Comparison of ENCODE assay signal across 13 cellular contexts in the genomic region with DNA sequence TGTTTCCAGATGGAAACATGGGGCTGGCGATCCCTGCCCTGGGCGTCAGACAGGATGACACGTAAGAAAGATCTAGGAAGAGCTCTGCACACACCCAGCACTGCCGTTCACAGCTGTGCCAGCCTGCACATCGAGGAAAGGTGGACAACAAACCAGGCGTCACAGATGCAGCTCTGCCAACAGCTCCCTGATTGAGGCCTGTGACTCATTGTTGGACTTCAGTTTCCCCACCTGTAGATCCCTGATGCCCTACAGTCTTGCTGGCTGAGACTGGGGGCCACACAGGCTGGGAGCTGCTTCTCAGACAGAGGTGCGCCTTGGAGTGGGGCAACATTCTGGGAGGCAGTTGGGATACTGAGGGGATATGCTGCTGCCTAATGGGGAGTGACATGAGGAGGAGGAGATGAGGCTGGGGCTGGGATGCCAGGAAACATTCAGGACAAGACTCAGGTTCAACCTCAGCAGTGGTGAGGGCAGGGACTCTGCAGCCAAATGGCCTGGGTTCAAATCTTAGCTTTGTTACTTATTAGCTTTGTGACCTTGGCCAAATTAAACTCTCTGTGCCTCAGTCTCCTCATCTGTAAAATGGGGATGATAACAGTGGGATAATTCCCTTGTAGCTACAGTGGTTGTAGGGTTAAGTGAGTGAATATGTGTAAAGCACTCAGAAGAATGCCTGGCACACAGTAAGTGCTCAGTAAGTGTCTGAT. TPM values are rescaled to one million over a fixed set of nuclear protein-coding genes. Genes with fewer than 3 reads are reported as not detected.
DNase-seq lines count a peak whose midpoint lies in the region; ATAC-seq and TF ChIP-seq lines count a peak whose summit lies in the region.
"Had no signal": no experiment of that assay in that cellular context is flagged by ENCODE, and none has a peak within 500 bp of the region (broad histone marks: within the 10 kb centered on the region; RNA-seq: fewer than 3 reads in every experiment).

No MANE protein-coding gene starts in this region.

- H3K27me3 Mint-ChIP-seq in CD4-positive, alpha-beta T cell, result no peaks in the 10 kb centered on the region
- H3K27me3 Mint-ChIP-seq in naive thymus-derived CD4-positive, alpha-beta T cell, result peaks cover 0 to 8% (median 4%) of the 10 kb centered on the region in 5 donors
- H3K27me3 Mint-ChIP-seq in neural progenitor cell (ENCODE audit: insufficient read depth, low read depth), result peaks cover 6% of the 10 kb centered on the region

- no TSS peak for BruUV-seq in mammary epithelial cell (replicated peaks; lab: Mats Ljungman, UMichigan)

- TF ChIP-seq CTCF in CD4-positive, alpha-beta T cell (IDR thresholded peaks at IDR 0.05), result no peak
- TF ChIP-seq CTCF in mammary epithelial cell (conservative IDR thresholded peaks at IDR 0.05 in 1 of 2, IDR thresholded peaks at IDR 0.05 in 1 of 2; ENCODE audit: extremely low read depth in 1 of 2, insufficient read depth in 1 of 2, low read depth in 1 of 2, low read length in 2 of 2) (no peak), coronary artery (IDR thresholded peaks at IDR 0.05) (no peak), neural progenitor cell (IDR thresholded peaks at IDR 0.05) (no peak)

- H3K9me3 Mint-ChIP-seq in CD4-positive, alpha-beta T cell, result no peaks in the 10 kb centered on the region
- no peaks in the 10 kb centered on the region for H3K9me3 Mint-ChIP-seq in naive thymus-derived CD4-positive, alpha-beta T cell
- no peaks in the 10 kb centered on the region for H3K9me3 Mint-ChIP-seq in neural progenitor cell
- H3K9me3 Mint-ChIP-seq: T-helper 1 cell treated with Interleukin-12 subunit alpha and Interleukin-12 subunit beta and Interleukin-4 antibody, amounts not matched to agents 30 μg/mL and 1 μg/mL, for 36 hours had no signal

- POLR2A ChIA-PET in CD4-positive, alpha-beta T cell (lab: Charles Lee), result interaction anchor here (1.4 to 4.1 kb wide), 6 partner anchors 7 to 71 kb away, joined by 4 to 26 read pairs (median 10); partner anchors contain the start of genes C6orf89 and MTCH1
- POLR2A ChIA-PET in naive thymus-derived CD4-positive, alpha-beta T cell (lab: Charles Lee), result interaction anchor here (1.0 to 1.8 kb wide), 5 partner anchors 9 to 71 kb away, joined by 4 to 8 read pairs (median 6); partner anchors contain the start of genes C6orf89 and MTCH1

- no peak overlapping the region for H3K27ac ChIP-seq in CD4-positive, alpha-beta T cell (ENCODE audit: low read depth, low read length)
- H3K27ac ChIP-seq in mammary epithelial cell (ENCODE audit: insufficient read depth, low read depth, low read length) (no peak overlapping the region), coronary artery (peak overlapping the region in 1 of 2 donors; percentile 22), neural progenitor cell (no peak overlapping the region)
- peak overlapping the region; percentile 23 for H3K27ac ChIP-seq in naive thymus-derived CD4-positive, alpha-beta T cell (ENCODE audit: low read depth, low read length)

- H3K36me3 Mint-ChIP-seq in CD4-positive, alpha-beta T cell (ENCODE audit: low read depth), result no peaks in the 10 kb centered on the region
- H3K36me3 Mint-ChIP-seq in naive thymus-derived CD4-positive, alpha-beta T cell, result no peaks in the 10 kb centered on the region
- H3K36me3 Mint-ChIP-seq in neural progenitor cell, result no peaks in the 10 kb centered on the region

- H3K9ac ChIP-seq in mammary epithelial cell (ENCODE audit: insufficient read depth, low read length) (no peak overlapping the region), neural progenitor cell (no peak overlapping the region)

- H3K36me3 ChIP-seq in mammary epithelial cell (ENCODE audit: insufficient read depth, low read length), result no peaks in the 10 kb centered on the region
- no peaks in the 10 kb centered on the region for H3K36me3 ChIP-seq in naive thymus-derived CD4-positive, alpha-beta T cell (ENCODE audit: control insufficient read depth in 2 of 3, insufficient read depth in 3 of 3, low read length in 3 of 3)
- H3K36me3 ChIP-seq in H7 (replicated peaks; ENCODE audit: control insufficient read depth, insufficient read depth, low read length), result no peaks in the 10 kb centered on the region
- H3K36me3 ChIP-seq in neural progenitor cell, result no peaks in the 10 kb centered on the region

- H3K4me2 ChIP-seq in mammary epithelial cell (ENCODE audit: insufficient read depth, low read depth, low read length) (no peak overlapping the region), neural progenitor cell (no peak overlapping the region)

- H3K4me3 ChIP-seq in mammary epithelial cell (replicated peaks in 1 of 3; ENCODE audit: insufficient read depth in 1 of 3, low read depth in 2 of 3, low read length in 3 of 3), result no peak overlapping the region
- peak overlapping the region; percentile 12 for H3K4me3 ChIP-seq in naive thymus-derived CD4-positive, alpha-beta T cell (ENCODE audit: low read length)
- H3K4me3 ChIP-seq in coronary artery, result no peak overlapping the region
- H3K4me3 ChIP-seq in H7 (ENCODE audit: insufficient read depth, low read depth, low read length), result no peak overlapping the region
- H3K4me3 ChIP-seq in neural progenitor cell, result no peak overlapping the region

- in situ Hi-C loops in mammary epithelial cell (cut with MboI; ENCODE audit: low sequenced_read_pairs in 2 of 2), result no loop called here

- no peaks in the 10 kb centered on the region for H3F3A ChIP-seq in neural progenitor cell (ENCODE audit: low read depth)

- H4K20me1 ChIP-seq in mammary epithelial cell (ENCODE audit: insufficient read depth, low read length), result no peaks in the 10 kb centered on the region
- H4K20me1 ChIP-seq in neural progenitor cell (ENCODE audit: low read depth), result no peaks in the 10 kb centered on the region

- no peaks in the 10 kb centered on the region for H3K9me3 ChIP-seq in CD4-positive, alpha-beta T cell (ENCODE audit: control insufficient read depth, low read length)
- H3K9me3 ChIP-seq in mammary epithelial cell (replicated peaks; ENCODE audit: insufficient read depth, low read length) (no peaks in the 10 kb centered on the region), neural progenitor cell (ENCODE audit: low read depth) (no peaks in the 10 kb centered on the region)
- H3K9me3 ChIP-seq in naive thymus-derived CD4-positive, alpha-beta T cell (ENCODE audit: control insufficient read depth in 2 of 3, low read length in 3 of 3), result no peaks in the 10 kb centered on the region

- WGBS in mammary epithelial cell (ENCODE audit: low coverage, missing lambda C conversion rate), result 46% methylated on average over 7 of the region's 7 CpGs

- CTCF ChIA-PET in CD4-positive, alpha-beta T cell (lab: Charles Lee), result interaction anchor here (0.9 to 1.8 kb wide), 3 partner anchors 9 to 62 kb away, joined by 3 to 6 read pairs (median 3); no protein-coding TSS in a partner anchor
- CTCF ChIA-PET in mammary epithelial cell (lab: Charles Lee; ENCODE audit: low non-redundant PET), result no interaction called here
- CTCF ChIA-PET in naive thymus-derived CD4-positive, alpha-beta T cell (lab: Charles Lee), result interaction anchor here (2.1 kb wide), 1 partner anchor 30 kb away, joined by 4 read pairs; the partner anchor contains the start of gene MTCH1

- peaks cover 52% of the 10 kb centered on the region for H3K4me1 Mint-ChIP-seq in CD4-positive, alpha-beta T cell (ENCODE audit: low read depth)
- H3K4me1 Mint-ChIP-seq in naive thymus-derived CD4-positive, alpha-beta T cell, result peaks cover 33 to 59% (median 44%) of the 10 kb centered on the region in 7 donors
- peaks cover 4% of the 10 kb centered on the region for H3K4me1 Mint-ChIP-seq in neural progenitor cell

- dilution Hi-C loops in mammary epithelial cell (cut with HindIII; ENCODE audit: low sequenced_read_pairs), result no loop called here

- peaks cover 3% of the 10 kb centered on the region for H3K4me1 ChIP-seq in mammary epithelial cell (ENCODE audit: insufficient read depth, low read length)
- H3K4me1 ChIP-seq in naive thymus-derived CD4-positive, alpha-beta T cell (ENCODE audit: control insufficient read depth in 2 of 2, insufficient read depth in 2 of 2, low read length in 2 of 2), result peaks cover 23 to 35% of the 10 kb centered on the region in 2 donors
- no peaks in the 10 kb centered on the region for H3K4me1 ChIP-seq in neural progenitor cell

- H2AFZ ChIP-seq in mammary epithelial cell (ENCODE audit: low read depth, low read length), result no peak overlapping the region
- H2AFZ ChIP-seq in neural progenitor cell (replicated peaks), result no peak overlapping the region

- no peaks in the 10 kb centered on the region for H3K27me3 ChIP-seq in CD4-positive, alpha-beta T cell (ENCODE audit: control insufficient read depth, insufficient read depth, low read length)
- H3K27me3 ChIP-seq in mammary epithelial cell (ENCODE audit: insufficient read depth, low read length) (no peaks in the 10 kb centered on the region), H7 (ENCODE audit: control insufficient read depth, insufficient read depth, low read length) (no peaks in the 10 kb centered on the region), neural progenitor cell (no peaks in the 10 kb centered on the region)
- no peaks in the 10 kb centered on the region for H3K27me3 ChIP-seq in naive thymus-derived CD4-positive, alpha-beta T cell (ENCODE audit: control insufficient read depth in 2 of 2, insufficient read depth in 2 of 2, low read length in 2 of 2)

- H3K79me2 ChIP-seq in mammary epithelial cell (ENCODE audit: insufficient read depth, low read length) (no peaks in the 10 kb centered on the region), neural progenitor cell (ENCODE audit: low read depth) (no peaks in the 10 kb centered on the region)

- peak overlapping the region; percentile 83 for H3K27ac Mint-ChIP-seq in CD4-positive, alpha-beta T cell
- peak overlapping the region in 8 of 9 donors; percentile 43 to 91 (median 74) for H3K27ac Mint-ChIP-seq in naive thymus-derived CD4-positive, alpha-beta T cell
- H3K27ac Mint-ChIP-seq in neural progenitor cell, result no peak overlapping the region
- H3K27ac Mint-ChIP-seq: T-helper 1 cell treated with Interleukin-12 subunit alpha and Interleukin-12 subunit beta and Interleukin-4 antibody, amounts not matched to agents 30 μg/mL and 1 μg/mL, for 36 hours had no signal

- intact Hi-C loops in CD4-positive, alpha-beta T cell (cut with DNase I, micrococcal nuclease), result loop anchor here (5.0 kb wide), 2 partner anchors 39 to 44 kb away; no protein-coding TSS in a partner anchor
- intact Hi-C loops in mammary epithelial cell (cut with micrococcal nuclease), result no loop called here
- intact Hi-C loops in naive thymus-derived CD4-positive, alpha-beta T cell (cut with micrococcal nuclease), result no loop called here

- ATAC-seq in CD4-positive, alpha-beta T cell (ENCODE audit: poor library complexity), result peak; percentile 19
- no peak for ATAC-seq in naive thymus-derived CD4-positive, alpha-beta T cell

- H3K4me3 Mint-ChIP-seq in CD4-positive, alpha-beta T cell, result peak overlapping the region; percentile 85
- H3K4me3 Mint-ChIP-seq in naive thymus-derived CD4-positive, alpha-beta T cell, result peak overlapping the region in 8 of 10 donors; percentile 68 to 90 (median 80)
- no peak overlapping the region for H3K4me3 Mint-ChIP-seq in neural progenitor cell
- H3K4me3 Mint-ChIP-seq: T-helper 1 cell treated with Interleukin-12 subunit alpha and Interleukin-12 subunit beta and Interleukin-4 antibody, amounts not matched to agents 30 μg/mL and 1 μg/mL, for 36 hours had no signal

- DNase-seq in CD4-positive, alpha-beta T cell, result peak in 1 of 10 experiments; percentile 29
- DNase-seq in HPDE6-E6E7 (ENCODE audit: extremely low spot score) (peak; percentile 39), mammary epithelial cell (peak; percentile 50), coronary artery (ENCODE audit: low spot score) (no peak), H7 (no peak), neural progenitor cell (ENCODE audit: low spot score) (no peak)
- peak in 1 of 9 donors; percentile 17 for DNase-seq in naive thymus-derived CD4-positive, alpha-beta T cell
- DNase-seq: cortex of kidney; EL; Karpas-422; stimulated activated CD8-positive, alpha-beta memory T cell treated with anti-CD3 and anti-CD28 coated beads, Interleukin-4, amount 100 ng/mL, for 48 hours had no signal

RNA-seq across cellular contexts. Expression of gene PI16, which starts 1.7 kb away (rescaled TPM):
- 1 to 10 TPM; 5.2 to 7.8 TPM for total RNA-seq in CD4-positive, alpha-beta T cell
- total RNA-seq in mammary epithelial cell, result not detected
- polyA plus RNA-seq in mammary epithelial cell, result not detected
- polyA minus RNA-seq in mammary epithelial cell, result not detected
- 1 to 10 TPM; 1.2 to 7.5 (median 1.6) TPM for total RNA-seq in naive thymus-derived CD4-positive, alpha-beta T cell
- 10 to 100 TPM in 1 of 2 donors, 1 to 10 TPM in 1; 2.4 to 10.6 TPM for polyA plus RNA-seq in naive thymus-derived CD4-positive, alpha-beta T cell
- total RNA-seq in H7 (2014; rRNA removed; shearing (Covaris generic)), result not detected in 2 replicates
- 0.06 TPM in 1 of 2 replicates, not detected in the other for total RNA-seq in neural progenitor cell (ENCODE audit: low replicate concordance)
- total RNA-seq: H4 had no signal

RNA-seq across cellular contexts. Expression of gene MTCH1, which starts 29.7 kb away (rescaled TPM):
- total RNA-seq in CD4-positive, alpha-beta T cell, result 100 to 1,000 TPM; 231 to 239 TPM
- total RNA-seq in mammary epithelial cell, result 100 to 1,000 TPM; 102 to 110 TPM
- 91.9 TPM for polyA plus RNA-seq in mammary epithelial cell
- 122 TPM for polyA minus RNA-seq in mammary epithelial cell
- total RNA-seq in naive thymus-derived CD4-positive, alpha-beta T cell, result 100 to 1,000 TPM; 123 to 198 (median 130) TPM
- 10 to 100 TPM; 75.2 to 85.7 TPM for polyA plus RNA-seq in naive thymus-derived CD4-positive, alpha-beta T cell
- total RNA-seq in H7 (2014; rRNA removed; shearing (Covaris generic)), result 286 and 299 TPM in 2 replicates
- 144 and 250 TPM in 2 replicates for total RNA-seq in neural progenitor cell (ENCODE audit: low replicate concordance)

RNA-seq across cellular contexts. Expression of gene FGD2, which starts 49.2 kb away (rescaled TPM):
- total RNA-seq in CD4-positive, alpha-beta T cell, result 1 to 10 TPM; 1.2 TPM
- not detected for total RNA-seq in mammary epithelial cell
- polyA plus RNA-seq in mammary epithelial cell, result not detected
- polyA minus RNA-seq in mammary epithelial cell, result not detected
- 10 to 100 TPM in 1 of 5 experiments, 1 to 10 TPM in 4; 1.4 to 71.9 (median 3.5) TPM for total RNA-seq in naive thymus-derived CD4-positive, alpha-beta T cell
- under 1 TPM; 0.25 to 0.38 TPM for polyA plus RNA-seq in naive thymus-derived CD4-positive, alpha-beta T cell
- total RNA-seq in H7 (2014; rRNA removed; shearing (Covaris generic)), result 0.04 and 0.17 TPM in 2 replicates
- 0.06 and 0.12 TPM in 2 replicates for total RNA-seq in neural progenitor cell (ENCODE audit: low replicate concordance)
- total RNA-seq: H4 had no signal

Comparison
In these comparisons a context has a peak if more than half of its experiments do, and no peak if none do; other contexts are left out.
1. DNase-seq: peak in HPDE6-E6E7 (single experiment) and mammary epithelial cell (single experiment); none in coronary artery (single experiment), H7 (single experiment) and neural progenitor cell (single experiment).
2. intact Hi-C loops: an anchor here in CD4-positive, alpha-beta T cell (5.0 kb wide); none called in mammary epithelial cell and naive thymus-derived CD4-positive, alpha-beta T cell.